Comparison of ENCODE assay signal across 16 cellular contexts in the genomic region with DNA sequence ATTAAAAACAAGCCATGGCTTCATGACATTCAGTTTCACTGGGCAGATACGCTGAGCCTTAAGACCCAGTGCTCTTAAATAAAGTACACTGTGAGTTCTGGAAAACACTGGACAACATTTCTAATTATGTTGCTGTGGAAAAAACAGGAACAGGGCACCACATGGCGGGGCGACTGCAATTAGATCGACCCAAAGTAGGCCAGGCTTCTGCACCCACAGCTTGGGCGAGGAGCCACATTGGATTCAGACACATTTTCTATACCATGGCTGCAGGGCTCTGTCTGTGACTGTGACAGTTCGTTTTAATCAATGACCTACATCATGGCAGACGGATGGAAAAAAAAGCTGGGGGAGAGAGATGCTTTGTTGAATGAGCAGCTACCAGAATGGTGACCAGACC.
DNase-seq lines count a peak whose midpoint lies in the region; ATAC-seq, FAIRE-seq and TF ChIP-seq lines count a peak whose summit lies in the region.
"Had no signal": no experiment of that assay in that cellular context is flagged by ENCODE, and none has a peak within 500 bp of the region (broad histone marks: within the 10 kb centered on the region; RNA-seq: fewer than 3 reads in every experiment).

No MANE protein-coding gene starts in this region.

- no peaks in the 10 kb centered on the region for H3K9me3 Mint-ChIP-seq in activated naive CD4-positive, alpha-beta T cell treated with anti-CD3 and anti-CD28 coated beads, Interleukin-2, amount 50 U/mL, for 72 hours
- H3K9me3 Mint-ChIP-seq: CD8-positive, alpha-beta T cell had no signal

- 87 to 95% (median 91%) methylated on average over 7 of the region's 7 CpGs for WGBS in stomach, 5 donors

- H3K27ac Mint-ChIP-seq in activated naive CD4-positive, alpha-beta T cell treated with anti-CD3 and anti-CD28 coated beads, Interleukin-2, amount 50 U/mL, for 72 hours, result no peak overlapping the region
- H3K27ac Mint-ChIP-seq: B cell; CD8-positive, alpha-beta T cell had no signal

- no peak for ATAC-seq in GM19467 (IDR thresholded peaks at IDR 0.05; ENCODE audit: unreplicated experiment)
- no peak for ATAC-seq in activated naive CD4-positive, alpha-beta T cell treated with anti-CD3 and anti-CD28 coated beads, Interleukin-2, amount 50 U/mL, for 72 hours
- ATAC-seq: CD8-positive, alpha-beta T cell had no signal

- TF ChIP-seq CTCF in stomach (IDR thresholded peaks at IDR 0.05), result no peak
- TF ChIP-seq CTCF in D721Med (IDR thresholded peaks at IDR 0.05; ENCODE audit: insufficient read depth, missing control alignments), result no peak

- no peaks in the 10 kb centered on the region for H3K36me3 ChIP-seq in stomach
- H3K36me3 ChIP-seq: BLaER1 treated with 17β-estradiol and CSF1 and Interleukin-3, amounts not matched to agents 10 nM and 100 nM had no signal

- H3K4me3 ChIP-seq in stomach, result no peak overlapping the region
- H3K4me3 ChIP-seq: BLaER1 treated with 17β-estradiol and CSF1 and Interleukin-3, amounts not matched to agents 10 nM and 100 nM; GM23248 had no signal

- in situ Hi-C loops in G401 (cut with HindIII; ENCODE audit: low sequenced_read_pairs), result no loop called here

- no peak for TF ChIP-seq EP300 in stomach (IDR thresholded peaks at IDR 0.05)

- intact Hi-C loops in stomach (cut with DNase I; ENCODE audit: low total_unique reads), result loop anchor here (10.0 kb wide), 1 partner anchor 211 kb away; no protein-coding TSS in a partner anchor

- DNase-seq in G401 (ENCODE audit: low spot score) (peak; percentile 11), ecto neural progenitor cell (ENCODE audit: low spot score) (peak; percentile 28), mesenteric fat pad (ENCODE audit: low spot score) (peak; percentile 53), stomach (peak; percentile 8), D721Med (ENCODE audit: insufficient read length, low spot score) (no peak)
- no peak for DNase-seq in activated naive CD4-positive, alpha-beta T cell treated with anti-CD3 and anti-CD28 coated beads, Interleukin-2, amount 50 U/mL, for 72 hours (ENCODE audit: low spot score in 2 of 2)
- DNase-seq: Calu3, DMS 273 treated with DMSO at 0.1 percent for 48 hours, GDM1, GM23248, HCEC 1CT had no signal

- H3K9me3 ChIP-seq in stomach, result no peaks in the 10 kb centered on the region
- H3K9me3 ChIP-seq: BLaER1 treated with 17β-estradiol and CSF1 and Interleukin-3, amounts not matched to agents 10 nM and 100 nM had no signal

- TF ChIP-seq POLR2A in stomach (IDR thresholded peaks at IDR 0.05), result no peak

- no peaks in the 10 kb centered on the region for H3K36me3 Mint-ChIP-seq in activated naive CD4-positive, alpha-beta T cell treated with anti-CD3 and anti-CD28 coated beads, Interleukin-2, amount 50 U/mL, for 72 hours
- H3K36me3 Mint-ChIP-seq: CD8-positive, alpha-beta T cell had no signal

- H3K27me3 ChIP-seq in stomach, result no peaks in the 10 kb centered on the region
- H3K27me3 ChIP-seq: BLaER1 treated with 17β-estradiol and CSF1 and Interleukin-3, amounts not matched to agents 10 nM and 100 nM had no signal

- H3K27ac ChIP-seq in stomach, result no peak overlapping the region
- H3K27ac ChIP-seq: BLaER1 treated with 17β-estradiol and CSF1 and Interleukin-3, amounts not matched to agents 10 nM and 100 nM; GM23248 had no signal

- no peaks in the 10 kb centered on the region for H3K4me1 ChIP-seq in stomach

- FAIRE-seq in D721Med (lab: Jason Lieb, UNC), result no peak
- FAIRE-seq: H54 had no signal

Comparison
In these comparisons a context has a peak if more than half of its experiments do, and no peak if none do; other contexts are left out.
1. DNase-seq: peak in G401 (single experiment), ecto neural progenitor cell (single experiment), mesenteric fat pad (single experiment) and stomach (single experiment); none in D721Med (single experiment) and activated naive CD4-positive, alpha-beta T cell treated with anti-CD3 and anti-CD28 coated beads, Interleukin-2, amount 50 U/mL, for 72 hours (0 of 2).